ENCODE assay signal across 8 cellular contexts in genomic region chr22:35299717-35300497, GRCh38. TPM values are rescaled to one million over a fixed set of nuclear protein-coding genes. Genes with fewer than 3 reads are reported as not detected.
A peak's percentile ranks its signal among the peaks of the same experiment; 100 is the strongest.
DNase-seq lines count a peak whose midpoint lies in the region; ATAC-seq and TF ChIP-seq lines count a peak whose summit lies in the region.

TSS of gene TOM1 (plus strand) at chr22:35299894. CDS start at chr22:35299929, 35 bp downstream.

- TF ChIP-seq CTCF in prostate gland (IDR thresholded peaks at IDR 0.05) = peak in 1 of 4 experiments; percentile 17

- peak within 1 kb of the TSS; percentile 59 to 73 for H3K4me3 ChIP-seq in prostate gland
- peak within 1 kb of the TSS; percentile 46 for H3K4me3 ChIP-seq in urinary bladder (ENCODE audit: low read depth, low read length)

- WGBS in prostate gland = 0% methylated on average over 36 of the region's 59 CpGs
- WGBS in urinary bladder = under 1% methylated on average over 59 of the region's 59 CpGs

- no peaks in the 10 kb centered on the region for H3K4me1 ChIP-seq in prostate gland (replicated peaks)
- H3K4me1 ChIP-seq in urinary bladder (ENCODE audit: insufficient read depth) = peaks cover 1% of the 10 kb centered on the region

- no peaks in the 10 kb centered on the region for H3K36me3 ChIP-seq in prostate gland
- H3K36me3 ChIP-seq in urinary bladder (ENCODE audit: insufficient read depth) = no peaks in the 10 kb centered on the region

- peak; percentile 36 for TF ChIP-seq POLR2A in GM15510 (IDR thresholded peaks at IDR 0.05; ENCODE audit: borderline replicate concordance, extremely low read depth, insufficient read length)
- peak; percentile 92 for TF ChIP-seq POLR2A in prostate gland (IDR thresholded peaks at IDR 0.05)

- peak within 1 kb of the TSS; percentile 96 for H3K27ac ChIP-seq in angular gyrus (ENCODE audit: low read depth, low read length)
- peak within 1 kb of the TSS; percentile 94 for H3K27ac ChIP-seq in prostate gland
- peak within 1 kb of the TSS; percentile 93 for H3K27ac ChIP-seq in urinary bladder (ENCODE audit: low read depth)

- intact Hi-C loops in left ventricle myocardium superior (cut with micrococcal nuclease) (no loop called here), prostate gland (cut with DNase I) (loop anchor here (10.0 kb wide), 1 partner anchor 1225 kb away; the partner anchor contains the start of gene EIF3D)

- no peaks in the 10 kb centered on the region for H3K27me3 ChIP-seq in prostate gland (replicated peaks; ENCODE audit: insufficient read depth)

- peak; percentile 99 for ATAC-seq in HG02938 (IDR thresholded peaks at IDR 0.05; ENCODE audit: unreplicated experiment)
- peak; percentile 95 for ATAC-seq in left ventricle myocardium superior

- H3K9me3 ChIP-seq in prostate gland = no peaks in the 10 kb centered on the region

- DNase-seq in NCI-H187 (lab: John Stamatoyannopoulos, UW) (peak; percentile 86 to 92), T-helper 2 cell (peak; percentile 94 to 98 (median 97)), left ventricle myocardium superior (peak; percentile 98), prostate gland (ENCODE audit: low spot score) (peak; percentile 96)

RNA-seq across cellular contexts. Expression of gene TOM1, which starts in this region (rescaled TPM):
- total RNA-seq in left ventricle myocardium superior (78.6 TPM), prostate gland (10 to 100 TPM; 65.6 to 68.6 TPM), urinary bladder (15.0 TPM)
- polyA plus RNA-seq in urinary bladder = 35.3 TPM

Comparison
In these comparisons a context has a peak if more than half of its experiments do, and no peak if none do; other contexts are left out.
1. Peak in every context shown above with its lines: DNase-seq, ATAC-seq, H3K4me3 ChIP-seq and H3K27ac ChIP-seq.